Comparison of ENCODE assay signal across 25 cellular contexts in genomic region chr12:44603701-44604100, GRCh38.
"Had no signal": no experiment of that assay in that cellular context is flagged by ENCODE, and none has a peak within 500 bp of the region (broad histone marks: within the 10 kb centered on the region; RNA-seq: fewer than 3 reads in every experiment).

No MANE protein-coding gene starts in this region.

- DNase-seq: activated CD4-positive, alpha-beta T cell treated with anti-CD3 and anti-CD28 coated beads for 4 hours; activated CD4-positive, alpha-beta T cell treated with anti-CD3 and anti-CD28 coated beads, Interleukin-2, amount 50 U/mL, for 4 hours; activated effector memory CD4-positive, alpha-beta T cell treated with Interleukin-2 at 50 U/mL for 16 hours; activated naive CD4-positive, alpha-beta T cell treated with Interleukin-2 at 50 U/mL for 16 hours; activated naive CD8-positive, alpha-beta T cell treated with anti-CD3 and anti-CD28 coated beads, Interleukin-2, amount 10 ng/mL, durations not matched to agents 7 days and 5 days; activated T-cell treated with anti-CD3 and anti-CD28 coated beads for 4 hours; amniotic stem cell; central memory CD4-positive, alpha-beta T cell; dermis blood vessel endothelial cell; effector memory CD4-positive, alpha-beta T cell; kidney glomerular epithelial cell; lower lobe of right lung; mesenchymal stem cell; ovary; sigmoid colon; stimulated activated naive CD4-positive, alpha-beta T cell treated with Interleukin-2 at 50 U/mL for 16 hours; T-helper 1 cell; testis; transverse colon had no signal

- FAIRE-seq: astrocyte, colon, frontal cortex had no signal

- H3K27me3 ChIP-seq: ovary, sigmoid colon, testis, transverse colon had no signal

- H3K36me3 ChIP-seq: lower lobe of right lung, ovary, prostate gland, sigmoid colon, transverse colon had no signal

- H3K9me3 ChIP-seq: lower lobe of right lung, ovary, prostate gland, sigmoid colon, testis, transverse colon had no signal

- ATAC-seq: left lobe of liver, lower lobe of right lung had no signal

- H3K9me3 Mint-ChIP-seq: activated naive CD8-positive, alpha-beta T cell treated with anti-CD3 and anti-CD28 coated beads, Interleukin-2, amount 10 ng/mL, durations not matched to agents 7 days and 5 days; nephron had no signal

- H3K4me1 ChIP-seq: lower lobe of right lung, prostate gland, sigmoid colon, testis, transverse colon had no signal

- H3K4me3 ChIP-seq: lower lobe of right lung, ovary, prostate gland, sigmoid colon, testis, transverse colon had no signal

- H3K4me1 Mint-ChIP-seq: activated naive CD8-positive, alpha-beta T cell treated with anti-CD3 and anti-CD28 coated beads, Interleukin-2, amount 10 ng/mL, durations not matched to agents 7 days and 5 days; nephron had no signal

- H3K27me3 Mint-ChIP-seq: activated naive CD8-positive, alpha-beta T cell treated with anti-CD3 and anti-CD28 coated beads, Interleukin-2, amount 10 ng/mL, durations not matched to agents 7 days and 5 days had no signal

- H3K27ac Mint-ChIP-seq: activated naive CD8-positive, alpha-beta T cell treated with anti-CD3 and anti-CD28 coated beads, Interleukin-2, amount 10 ng/mL, durations not matched to agents 7 days and 5 days; nephron had no signal

- H3K4me3 Mint-ChIP-seq: activated naive CD8-positive, alpha-beta T cell treated with anti-CD3 and anti-CD28 coated beads, Interleukin-2, amount 10 ng/mL, durations not matched to agents 7 days and 5 days; nephron had no signal

- H3K27ac ChIP-seq: lower lobe of right lung, ovary, prostate gland, sigmoid colon, testis, transverse colon had no signal
